ENCODE assay signal across 20 cellular contexts in genomic region chr4:7388627-7389026, GRCh38. TPM values are rescaled to one million over a fixed set of nuclear protein-coding genes. Genes with fewer than 3 reads are reported as not detected.
"Had no signal": no experiment of that assay in that cellular context is flagged by ENCODE, and none has a peak within 500 bp of the region (broad histone marks: within the 10 kb centered on the region; RNA-seq: fewer than 3 reads in every experiment).

No MANE protein-coding gene starts in this region.

- H3K4me3 ChIP-seq: lung, ovary, psoas muscle, right atrium auricular region, tibial artery had no signal

- H3K4me3 Mint-ChIP-seq: activated naive CD8-positive, alpha-beta T cell treated with anti-CD3 and anti-CD28 coated beads, Interleukin-2, amount 10 ng/mL, durations not matched to agents 7 days and 5 days; dendritic cell treated with granulocyte-macrophage colony-stimulating factor and Interleukin-4, amounts not matched to agents 40 ng/mL and 50 ng/mL, for 4 days; naive thymus-derived CD4-positive, alpha-beta T cell; stimulated activated naive CD8-positive, alpha-beta T cell treated with anti-CD3 and anti-CD28 coated beads, Interleukin-15, Interleukin-2, amounts not matched to agents 100 ng/mL and 50 ng/mL, for 24 hours; T-helper 2 cell treated with Interferon-gamma antibody and Interleukin-4, amounts not matched to agents 5 μg/mL and 100 μg/mL, for 36 hours had no signal

- DNase-seq: activated CD4-positive, alpha-beta T cell treated with anti-CD3 and anti-CD28 coated beads, Interleukin-2, amount 50 U/mL, for 1 hour; activated gamma-delta T cell treated with Interleukin-2 at 50 U/mL for 16 hours; activated naive CD8-positive, alpha-beta T cell treated with anti-CD3 and anti-CD28 coated beads, Interleukin-2, amount 10 ng/mL, durations not matched to agents 7 days and 5 days; amniotic stem cell; cerebellar nuclear complex; effector CD8-positive, alpha-beta T cell; foreskin keratinocyte; psoas muscle; stimulated activated CD4-positive, alpha-beta T cell treated with anti-CD3 and anti-CD28 coated beads, Interleukin-12 subunit alpha, Interleukin-12 subunit beta, amount 100 ng/mL, for 4 hours had no signal

- H3K27me3 ChIP-seq: ovary, right atrium auricular region had no signal

- ATAC-seq: foreskin keratinocyte; left lobe of liver; naive thymus-derived CD4-positive, alpha-beta T cell; psoas muscle had no signal

- H3K27me3 Mint-ChIP-seq: activated naive CD8-positive, alpha-beta T cell treated with anti-CD3 and anti-CD28 coated beads, Interleukin-2, amount 10 ng/mL, durations not matched to agents 7 days and 5 days; stimulated activated naive CD8-positive, alpha-beta T cell treated with anti-CD3 and anti-CD28 coated beads, Interleukin-15, Interleukin-2, amounts not matched to agents 100 ng/mL and 50 ng/mL, for 24 hours had no signal

- H3K27ac Mint-ChIP-seq: activated naive CD8-positive, alpha-beta T cell treated with anti-CD3 and anti-CD28 coated beads, Interleukin-2, amount 10 ng/mL, durations not matched to agents 7 days and 5 days; dendritic cell treated with granulocyte-macrophage colony-stimulating factor and Interleukin-4, amounts not matched to agents 40 ng/mL and 50 ng/mL, for 4 days; naive thymus-derived CD4-positive, alpha-beta T cell; stimulated activated naive CD8-positive, alpha-beta T cell treated with anti-CD3 and anti-CD28 coated beads, Interleukin-15, Interleukin-2, amounts not matched to agents 100 ng/mL and 50 ng/mL, for 24 hours; T-helper 2 cell treated with Interferon-gamma antibody and Interleukin-4, amounts not matched to agents 5 μg/mL and 100 μg/mL, for 36 hours had no signal

- H3K36me3 ChIP-seq: ovary, right atrium auricular region, tibial artery had no signal

- H3K4me1 Mint-ChIP-seq: activated naive CD8-positive, alpha-beta T cell treated with anti-CD3 and anti-CD28 coated beads, Interleukin-2, amount 10 ng/mL, durations not matched to agents 7 days and 5 days; naive thymus-derived CD4-positive, alpha-beta T cell had no signal

- H3K36me3 Mint-ChIP-seq: activated naive CD8-positive, alpha-beta T cell treated with anti-CD3 and anti-CD28 coated beads, Interleukin-2, amount 10 ng/mL, durations not matched to agents 7 days and 5 days; naive thymus-derived CD4-positive, alpha-beta T cell had no signal

RNA-seq across cellular contexts. Expression of gene PSAPL1, which starts 46.1 kb away (rescaled TPM):
- total RNA-seq: activated CD8-positive, alpha-beta memory T cell treated with anti-CD3 and anti-CD28 coated beads for 36 hours; activated naive CD8-positive, alpha-beta T cell treated with anti-CD3 and anti-CD28 coated beads, Interleukin-2, amount 10 ng/mL, durations not matched to agents 7 days and 5 days; foreskin keratinocyte; kidney epithelial cell; left lobe of liver; naive thymus-derived CD4-positive, alpha-beta T cell; psoas muscle had no signal
